Comparison of ENCODE assay signal across 8 cellular contexts in genomic region chr17:46579083-46580075, GRCh38. TPM values are rescaled to one million over a fixed set of nuclear protein-coding genes. Genes with fewer than 3 reads are reported as not detected.
A peak's percentile ranks its signal among the peaks of the same experiment; 100 is the strongest.
DNase-seq lines count a peak whose midpoint lies in the region; ATAC-seq and TF ChIP-seq lines count a peak whose summit lies in the region.
"Not testable (repeated sequence)": the region's sequence is repeated elsewhere in the genome, so short reads cannot be mapped to it uniquely, and the experiment has no call there.

Gene ARL17A (minus strand): TSS chr17:46579691. CDS start chr17:46576322, 3,369 bp downstream.

- H3K9ac ChIP-seq in SK-N-SH; endodermal cell (ENCODE audit: extremely low read depth, low read length, poor library complexity, severe bottlenecking): not testable (repeated sequence)

- TF ChIP-seq RAD21 in SK-N-SH (IDR thresholded peaks at IDR 0.05; ENCODE audit: low read length), result not testable (repeated sequence)

- BruUV-seq in A673 (replicated peaks; lab: Mats Ljungman, UMichigan), result not testable (repeated sequence)

- not testable (repeated sequence) for H3K27ac ChIP-seq in A673 (ENCODE audit: low read depth, low read length, poor library complexity, severe bottlenecking); endodermal cell (ENCODE audit: low read depth, low read length)
- 0 out of 4 replicates have a peak within 1 kb of the TSS, but pooled peaks of 1 of the 2 experiments have one; percentile 40 for H3K27ac ChIP-seq in SK-N-SH (ENCODE audit: low read depth in 2 of 2, low read length in 1 of 2)
- H3K27ac ChIP-seq in naive thymus-derived CD4-positive, alpha-beta T cell (ENCODE audit: low read depth, low read length), result peak within 1 kb of the TSS; percentile 53

- CTCF ChIA-PET in A673 (lab: Charles Lee); SK-N-SH (lab: Yijun Ruan, JAX); naive thymus-derived CD4-positive, alpha-beta T cell (lab: Charles Lee): not testable (repeated sequence)

- 0% methylated on average over 2 of the region's 65 CpGs for WGBS in SK-N-SH (ENCODE audit: low lambda C conversion rate)
- WGBS in endodermal cell (ENCODE audit: insufficient coverage in 1 of 2, insufficient read length in 1 of 2), 2 experiments, result no CpG with 5 or more reads among the region's 65 CpGs

- H3K27ac Mint-ChIP-seq in endodermal cell, result not testable (repeated sequence)
- peak within 1 kb of the TSS in 3 of 9 donors; percentile 33 to 53 (median 42) for H3K27ac Mint-ChIP-seq in naive thymus-derived CD4-positive, alpha-beta T cell

- H3K9me3 ChIP-seq in A673 (ENCODE audit: low read depth, low read length, poor library complexity, severe bottlenecking); SK-N-SH; endodermal cell (ENCODE audit: control insufficient read depth, low read length); naive thymus-derived CD4-positive, alpha-beta T cell (ENCODE audit: control insufficient read depth in 2 of 3, low read length in 3 of 3): not testable (repeated sequence)

- H3F3A ChIP-seq in SK-N-SH (replicated peaks; ENCODE audit: insufficient read depth), result not testable (repeated sequence)

- not testable (repeated sequence) for H3K4me3 Mint-ChIP-seq in activated T-cell treated with anti-CD3 and anti-CD28 coated beads, Interleukin-2, amount 50 U/mL, for 4 hours; endodermal cell
- peak within 1 kb of the TSS in 8 of 10 donors; percentile 40 to 69 (median 60) for H3K4me3 Mint-ChIP-seq in naive thymus-derived CD4-positive, alpha-beta T cell

- not testable (repeated sequence) for H3K4me2 ChIP-seq in SK-N-SH

- not testable (repeated sequence) for H3K4me1 ChIP-seq in A673 (ENCODE audit: insufficient read depth, low read length, poor library complexity, severe bottlenecking); SK-N-SH (ENCODE audit: control insufficient read depth in 1 of 2, insufficient read depth in 2 of 2, low read depth in 1 of 2, low read length in 1 of 2); endodermal cell (ENCODE audit: control insufficient read depth, insufficient read depth, low read length); naive thymus-derived CD4-positive, alpha-beta T cell (ENCODE audit: control insufficient read depth in 2 of 2, insufficient read depth in 2 of 2, low read length in 2 of 2)

- not testable (repeated sequence) for H3K79me2 ChIP-seq in SK-N-SH (ENCODE audit: insufficient read depth)

- H3K36me3 Mint-ChIP-seq in activated T-cell treated with anti-CD3 and anti-CD28 coated beads, Interleukin-2, amount 50 U/mL, for 4 hours (ENCODE audit: insufficient read depth); endodermal cell (ENCODE audit: low read depth); naive thymus-derived CD4-positive, alpha-beta T cell: not testable (repeated sequence)

- H3K9me2 ChIP-seq in SK-N-SH, result not testable (repeated sequence)

- not testable (repeated sequence) for H3K36me3 ChIP-seq in A673 (ENCODE audit: insufficient read depth, low read length, poor library complexity, severe bottlenecking); SK-N-SH (replicated peaks in 1 of 2; ENCODE audit: control insufficient read depth in 1 of 2, insufficient read depth in 2 of 2, low read length in 1 of 2); endodermal cell (ENCODE audit: control insufficient read depth, insufficient read depth, low read length); naive thymus-derived CD4-positive, alpha-beta T cell (ENCODE audit: control insufficient read depth in 2 of 3, insufficient read depth in 3 of 3, low read length in 3 of 3)

- TF ChIP-seq EP300 in SK-N-SH (IDR thresholded peaks at IDR 0.05; ENCODE audit: borderline replicate concordance in 1 of 2, low read depth in 1 of 2, low read length in 1 of 2), result not testable (repeated sequence)

- TF ChIP-seq CTCF in A673 (conservative IDR thresholded peaks at IDR 0.05; ENCODE audit: low read depth, low read length); SK-N-SH (IDR thresholded peaks at IDR 0.05); endodermal cell (conservative IDR thresholded peaks at IDR 0.05): not testable (repeated sequence)

- not testable (repeated sequence) for H3K27me3 Mint-ChIP-seq in activated T-cell treated with anti-CD3 and anti-CD28 coated beads, Interleukin-2, amount 50 U/mL, for 4 hours (ENCODE audit: low read depth); endodermal cell (ENCODE audit: insufficient read depth); naive thymus-derived CD4-positive, alpha-beta T cell

- not testable (repeated sequence) for H3K4me3 ChIP-seq in A673 (ENCODE audit: low read depth, low read length, poor library complexity, severe bottlenecking); SK-N-SH (ENCODE audit: low read depth in 2 of 2, low read length in 1 of 2); endodermal cell (ENCODE audit: low read length); naive thymus-derived CD4-positive, alpha-beta T cell (ENCODE audit: low read length)

- intact Hi-C loops in A673 (cut with micrococcal nuclease; ENCODE audit: unreplicated experiment); naive thymus-derived CD4-positive, alpha-beta T cell (cut with micrococcal nuclease): not testable (repeated sequence)

- not testable (repeated sequence) for H2AFZ ChIP-seq in SK-N-SH (ENCODE audit: low read depth)

- H4K20me1 ChIP-seq in SK-N-SH (ENCODE audit: insufficient read depth), result not testable (repeated sequence)

- H3K27me3 ChIP-seq in A673 (replicated peaks; ENCODE audit: insufficient read depth, low read depth, low read length, poor library complexity); SK-N-SH (ENCODE audit: insufficient read depth); endodermal cell (ENCODE audit: control insufficient read depth, insufficient read depth, low read length, poor library complexity, severe bottlenecking); naive thymus-derived CD4-positive, alpha-beta T cell (ENCODE audit: control insufficient read depth in 2 of 2, insufficient read depth in 2 of 2, low read length in 2 of 2): not testable (repeated sequence)

- not testable (repeated sequence) for H3K4me1 Mint-ChIP-seq in activated T-cell treated with anti-CD3 and anti-CD28 coated beads, Interleukin-2, amount 50 U/mL, for 4 hours (ENCODE audit: low read depth); endodermal cell; naive thymus-derived CD4-positive, alpha-beta T cell

- not testable (repeated sequence) for DNase-seq in A673 (ENCODE audit: low spot score); SK-N-SH; endodermal cell
- peak; percentile 56 for DNase-seq in activated T-cell treated with anti-CD3 and anti-CD28 coated beads, Interleukin-2, amount 50 U/mL, for 4 hours
- DNase-seq in naive thymus-derived CD4-positive, alpha-beta T cell, result peak; percentile 33 to 94 (median 85)
- DNase-seq in stimulated activated CD4-positive, alpha-beta T cell treated with anti-CD3 and anti-CD28 coated beads, Interleukin-4, amount 100 ng/mL, for 48 hours (ENCODE audit: low read depth in 2 of 2), result peak; percentile 40 to 51

- H3K9me3 Mint-ChIP-seq in activated T-cell treated with anti-CD3 and anti-CD28 coated beads, Interleukin-2, amount 50 U/mL, for 4 hours; endodermal cell; naive thymus-derived CD4-positive, alpha-beta T cell: not testable (repeated sequence)

- POLR2A ChIA-PET in A673 (lab: Charles Lee; ENCODE audit: low non-redundant PET); SK-N-SH (lab: Yijun Ruan, JAX); naive thymus-derived CD4-positive, alpha-beta T cell (lab: Charles Lee): not testable (repeated sequence)

- ATAC-seq in GM19438 (IDR thresholded peaks at IDR 0.05; ENCODE audit: low read depth, unreplicated experiment) (peak; percentile 87), HG03045 (IDR thresholded peaks at IDR 0.05; ENCODE audit: unreplicated experiment) (peak; percentile 97)
- peak; percentile 93 to 95 for ATAC-seq in activated T-cell treated with anti-CD3 and anti-CD28 coated beads, Interleukin-2, amount 50 U/mL, for 4 hours
- peak; percentile 94 for ATAC-seq in naive thymus-derived CD4-positive, alpha-beta T cell

TF ChIP-seq in SK-N-SH, 30 proteins besides CTCF, POLR2A, EP300 and RAD21:
- TF ChIP-seq MAX (IDR thresholded peaks at IDR 0.05; ENCODE audit: low read depth), result peak; percentile 26; the same call in 1 of the 2 replicates

RNA-seq across cellular contexts. Expression of gene ARL17A, which starts in this region (rescaled TPM):
- total RNA-seq in A673 (2021) (12.9 and 16.0 TPM in 2 replicates), endodermal cell (10 to 100 TPM; 15.7 to 32.0 TPM)
- 2.9 and 5.1 TPM in 2 replicates for polyA plus RNA-seq in SK-N-SH (2012; rRNA removed)
- 1.6 TPM in 2 replicates for polyA plus RNA-seq in SK-N-SH (2012; cell fraction: cytosol; rRNA removed)
- polyA plus RNA-seq in SK-N-SH (2012; cell fraction: nucleus; rRNA removed), result 23.3 and 37.0 TPM in 2 replicates
- 10 to 100 TPM in 1 of 3 donors, 1 to 10 TPM in 2; 3.9 to 11.7 (median 8.5) TPM for total RNA-seq in activated T-cell treated with anti-CD3 and anti-CD28 coated beads, Interleukin-2, amount 50 U/mL, for 4 hours
- polyA plus RNA-seq in endodermal cell (2013, experiment 1 of 2), result 7.9 TPM
- polyA plus RNA-seq in endodermal cell (2013, experiment 2 of 2), result 5.6 TPM
- total RNA-seq in naive thymus-derived CD4-positive, alpha-beta T cell, result 10 to 100 TPM; 27.1 to 45.8 (median 43.9) TPM
- 10 to 100 TPM in 1 of 2 donors, 1 to 10 TPM in 1; 7.3 to 10.8 TPM for polyA plus RNA-seq in naive thymus-derived CD4-positive, alpha-beta T cell
